ENCODE assay signal across 17 cellular contexts in the genomic region with DNA sequence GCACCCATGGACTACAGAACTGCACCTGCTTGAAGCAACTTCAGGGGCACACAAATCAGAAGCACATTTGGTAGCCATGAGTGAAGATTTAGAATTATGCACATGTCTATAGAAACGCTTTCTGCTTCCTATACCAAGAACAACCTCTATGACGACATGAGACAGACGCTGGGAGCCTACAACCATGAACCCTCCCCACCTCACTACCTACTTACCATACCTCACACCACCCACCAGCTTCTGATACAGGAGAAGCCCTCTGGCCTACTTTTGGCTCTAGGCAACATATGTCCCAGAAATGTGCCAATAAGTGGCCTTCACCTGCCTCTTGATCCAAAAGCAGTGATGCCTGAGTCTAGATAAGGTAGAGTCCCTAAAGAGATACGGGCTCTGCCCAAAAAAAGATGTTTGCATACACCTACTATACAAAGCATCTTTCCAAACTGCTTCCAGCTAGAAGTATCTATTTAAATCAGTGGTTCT. TPM values are rescaled to one million over a fixed set of nuclear protein-coding genes. Genes with fewer than 3 reads are reported as not detected.
A peak's percentile ranks its signal among the peaks of the same experiment; 100 is the strongest.
DNase-seq lines count a peak whose midpoint lies in the region; ATAC-seq and TF ChIP-seq lines count a peak whose summit lies in the region.
"Had no signal": no experiment of that assay in that cellular context is flagged by ENCODE, and none has a peak within 500 bp of the region (broad histone marks: within the 10 kb centered on the region; RNA-seq: fewer than 3 reads in every experiment).

No MANE protein-coding gene starts in this region.

- H3K27me3 Mint-ChIP-seq in T-cell = no peaks in the 10 kb centered on the region
- H3K27me3 Mint-ChIP-seq in stimulated activated naive B cell treated with anti-CD40 and anti-IgM and Interleukin-4, amounts not matched to agents 10 μg/mL and 1 μg/mL and 100 μg/mL, for 72 hours = no peaks in the 10 kb centered on the region

- peak; percentile 72 for DNase-seq in G401 (ENCODE audit: low spot score)
- DNase-seq in T-cell = no peak
- no peak for DNase-seq in stimulated activated naive B cell treated with anti-CD40 and anti-IgM and Interleukin-4, amounts not matched to agents 10 μg/mL and 1 μg/mL and 100 μg/mL, for 72 hours
- no peak for DNase-seq in CD1c-positive myeloid dendritic cell (ENCODE audit: extremely low spot score)
- no peak for DNase-seq in PC-3
- DNase-seq in GF-D8 (lab: John Stamatoyannopoulos, UW) = no peak
- DNase-seq: activated CD8-positive, alpha-beta memory T cell treated with anti-CD3 and anti-CD28 coated beads for 24 hours; activated gamma-delta T cell; esophagus squamous epithelium; heart left ventricle; Kasumi-1; mammary epithelial cell; NCI-H1417; NCI-H446 had no signal

- peaks cover 68 to 85% (median 84%) of the 10 kb centered on the region in 3 donors for H3K4me1 Mint-ChIP-seq in T-cell
- peaks cover 37 to 69% of the 10 kb centered on the region in 2 donors for H3K4me1 Mint-ChIP-seq in stimulated activated naive B cell treated with anti-CD40 and anti-IgM and Interleukin-4, amounts not matched to agents 10 μg/mL and 1 μg/mL and 100 μg/mL, for 72 hours

- no peaks in the 10 kb centered on the region for H3K36me3 ChIP-seq in gastroesophageal sphincter
- H3K36me3 ChIP-seq in PC-3 (ENCODE audit: low read depth, low read length) = no peaks in the 10 kb centered on the region; the same call in 1 of the 2 replicates
- H3K36me3 ChIP-seq: thoracic aorta had no signal

- no peaks in the 10 kb centered on the region for H3F3A ChIP-seq in PC-3 (ENCODE audit: low read length, unreplicated experiment)

- H3K9me3 ChIP-seq in gastroesophageal sphincter (no peaks in the 10 kb centered on the region), PC-3 (ENCODE audit: low read length) (no peaks in the 10 kb centered on the region)
- H3K9me3 ChIP-seq: esophagus squamous epithelium, heart left ventricle, SJSA1, thoracic aorta had no signal

- ATAC-seq in T-cell (replicated peaks in 1 of 4) (no peak), gastroesophageal sphincter (no peak), PC-3 (no peak)
- no peak for ATAC-seq in stimulated activated naive B cell treated with anti-CD40 and anti-IgM and Interleukin-4, amounts not matched to agents 10 μg/mL and 1 μg/mL and 100 μg/mL, for 72 hours (replicated peaks)
- ATAC-seq: heart left ventricle had no signal

- no peaks in the 10 kb centered on the region for H3K9me2 ChIP-seq in PC-3 (replicated peaks; ENCODE audit: low read length)

- peaks cover 3% of the 10 kb centered on the region; the same call in 1 of the 2 replicates for H3K79me2 ChIP-seq in PC-3 (ENCODE audit: low read length)

- no peak overlapping the region for H3K4me3 ChIP-seq in gastroesophageal sphincter
- no peak overlapping the region for H3K4me3 ChIP-seq in PC-3 (ENCODE audit: low read length)
- H3K4me3 ChIP-seq: esophagus squamous epithelium, heart left ventricle, SJSA1, thoracic aorta had no signal

- no peak overlapping the region for H3K9ac ChIP-seq in PC-3 (ENCODE audit: low read length)

- H3K27me3 ChIP-seq in gastroesophageal sphincter (no peaks in the 10 kb centered on the region), PC-3 (ENCODE audit: low read length) (no peaks in the 10 kb centered on the region)
- H3K27me3 ChIP-seq: esophagus squamous epithelium, heart left ventricle, SJSA1 had no signal

- no TSS peak for BruUV-seq in PC-3 (replicated peaks; lab: Mats Ljungman, UMichigan)

- in situ Hi-C loops in G401 (cut with HindIII; ENCODE audit: low sequenced_read_pairs) = no loop called here

- H3K27ac ChIP-seq in gastroesophageal sphincter (peak overlapping the region; percentile 80 to 94 (median 92)), PC-3 (ENCODE audit: low read length) (no peak overlapping the region)
- H3K27ac ChIP-seq: SJSA1, thoracic aorta had no signal

- TF ChIP-seq EP300 in gastroesophageal sphincter (IDR thresholded peaks at IDR 0.05) = no peak

- CTCF ChIA-PET in T-cell (lab: Charles Lee) = interaction anchor here in 1 of 2 donors (0.6 kb wide), 1 partner anchor 310 kb away, joined by 3 read pairs; no protein-coding TSS in a partner anchor
- CTCF ChIA-PET in PC-3 (lab: Charles Lee) = no interaction called here

- H3K4me1 ChIP-seq in gastroesophageal sphincter = peaks cover 26 to 99% (median 68%) of the 10 kb centered on the region in 3 donors
- H3K4me1 ChIP-seq in PC-3 (ENCODE audit: insufficient read depth, low read length) = peaks cover 9% of the 10 kb centered on the region

- H2AFZ ChIP-seq in PC-3 (ENCODE audit: low read length) = no peak overlapping the region

- intact Hi-C loops in PC-3 (cut with micrococcal nuclease) = no loop called here

- H3K4me3 Mint-ChIP-seq in T-cell = no peak overlapping the region
- no peak overlapping the region for H3K4me3 Mint-ChIP-seq in stimulated activated naive B cell treated with anti-CD40 and anti-IgM and Interleukin-4, amounts not matched to agents 10 μg/mL and 1 μg/mL and 100 μg/mL, for 72 hours

- H3K27ac Mint-ChIP-seq in T-cell = peak overlapping the region; percentile 23 to 64
- H3K27ac Mint-ChIP-seq in stimulated activated naive B cell treated with anti-CD40 and anti-IgM and Interleukin-4, amounts not matched to agents 10 μg/mL and 1 μg/mL and 100 μg/mL, for 72 hours = peak overlapping the region; percentile 9

- TF ChIP-seq CTCF in gastroesophageal sphincter (IDR thresholded peaks at IDR 0.05) (no peak), PC-3 (conservative IDR thresholded peaks at IDR 0.05; ENCODE audit: low read depth, low read length) (no peak)

- H3K36me3 Mint-ChIP-seq in T-cell = peaks cover 19% of the 10 kb centered on the region
- peaks cover 19 to 34% of the 10 kb centered on the region in 2 donors for H3K36me3 Mint-ChIP-seq in stimulated activated naive B cell treated with anti-CD40 and anti-IgM and Interleukin-4, amounts not matched to agents 10 μg/mL and 1 μg/mL and 100 μg/mL, for 72 hours

- POLR2A ChIA-PET in T-cell (lab: Charles Lee) (no interaction called here), PC-3 (lab: Charles Lee; ENCODE audit: unreplicated experiment) (interaction anchor here (0.5 kb wide), 1 partner anchor 33 kb away, joined by 3 read pairs; no protein-coding TSS in a partner anchor)

- no peaks in the 10 kb centered on the region for H3K9me3 Mint-ChIP-seq in T-cell
- H3K9me3 Mint-ChIP-seq in stimulated activated naive B cell treated with anti-CD40 and anti-IgM and Interleukin-4, amounts not matched to agents 10 μg/mL and 1 μg/mL and 100 μg/mL, for 72 hours = no peaks in the 10 kb centered on the region

- no peak for TF ChIP-seq POLR2A in gastroesophageal sphincter (IDR thresholded peaks at IDR 0.05)

- no peak overlapping the region for H3K4me2 ChIP-seq in PC-3 (ENCODE audit: low read length)

- WGBS in gastroesophageal sphincter (ENCODE audit: low coverage in 1 of 2), 2 donors = 80 to 84% methylated on average over 3 to 4 of the region's 4 CpGs

- no peaks in the 10 kb centered on the region for H4K20me1 ChIP-seq in PC-3 (ENCODE audit: low read length)

RNA-seq across cellular contexts. Expression of a gene that starts 58.5 kb away (rescaled TPM):
- 3.6 and 9.5 TPM in 2 replicates for total RNA-seq in G401 (2014; rRNA removed; shearing (Covaris generic))
- total RNA-seq in T-cell (1 to 10 TPM in 3 of 5 donors, under 1 TPM in 2; 0.58 to 1.4 (median 1.2) TPM), gastroesophageal sphincter (1 to 10 TPM; 5.8 to 9.8 (median 6.7) TPM), PC-3 (2014; rRNA removed) (0.62 and 0.75 TPM in 2 replicates)
